ENCODE assay signal across 2 cellular contexts in genomic region chr11:96162816-96163499, GRCh38.
TF ChIP-seq lines count a peak whose summit lies in the region.

No MANE protein-coding gene starts in this region.

TF ChIP-seq in liver, 16 proteins besides CTCF, POLR2A, EP300 and RAD21 (continued from another document):
- TF ChIP-seq REST (IDR thresholded peaks at IDR 0.05): peak; percentile 21
TF ChIP-seq in liver: peak in this region for 3.

TF ChIP-seq in HepG2, 621 proteins besides CTCF, POLR2A, EP300 and RAD21 (continued from another document):
- TF ChIP-seq ZNF770 (CRISPR knock-in tag; IDR thresholded peaks at IDR 0.05) (no peak), USF2 (IDR thresholded peaks at IDR 0.05; ENCODE audit: low read depth, low read length) (no peak), USF2 (CRISPR knock-in tag; IDR thresholded peaks at IDR 0.05; ENCODE audit: borderline replicate concordance) (no peak)
